23 cellular contexts compared by ENCODE assay signal in the genomic region with DNA sequence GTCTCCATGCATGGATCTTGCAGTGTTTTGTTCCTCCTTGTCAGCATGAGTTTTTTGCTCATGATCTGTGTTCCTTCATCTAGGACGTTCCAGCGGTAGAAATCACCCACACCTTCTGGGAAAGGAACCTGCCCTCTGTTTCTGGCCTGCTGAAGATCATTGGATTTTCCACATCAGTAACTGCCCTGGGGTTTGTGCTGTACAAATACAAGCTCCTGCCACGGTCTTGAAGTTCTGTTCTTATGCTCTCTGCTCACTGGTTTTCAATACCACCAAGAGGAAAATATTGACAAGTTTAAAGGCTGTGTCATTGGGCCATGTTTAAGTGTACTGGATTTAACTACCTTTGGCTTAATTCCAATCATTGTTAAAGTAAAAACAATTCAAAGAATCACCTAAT.
"Had no signal": no experiment of that assay in that cellular context is flagged by ENCODE, and none has a peak within 500 bp of the region (broad histone marks: within the 10 kb centered on the region; RNA-seq: fewer than 3 reads in every experiment).

No MANE protein-coding gene starts in this region.

- H3K4me3 ChIP-seq: left lung, lower lobe of right lung, prostate gland, spleen, thoracic aorta had no signal

- DNase-seq: effector memory CD8-positive, alpha-beta T cell; erythroblast; foreskin keratinocyte; immature natural killer cell; kidney glomerular epithelial cell; left lung; lower lobe of right lung; mesenchymal stem cell; midbrain; occipital lobe; retina; spleen; stimulated activated CD4-positive, alpha-beta T cell treated with anti-CD3 and anti-CD28 coated beads, Interleukin-15, amount 100 ng/mL, for 24 hours; stimulated activated CD4-positive, alpha-beta T cell treated with anti-CD3 and anti-CD28 coated beads, Interleukin-1b, Interleukin-23, amount 100 ng/mL, for 48 hours; stimulated activated CD4-positive, alpha-beta T cell treated with anti-CD3 and anti-CD28 coated beads, Interleukin-4, amount 100 ng/mL, for 24 hours; stimulated activated naive CD8-positive, alpha-beta T cell treated with anti-CD3 and anti-CD28 coated beads, Interleukin-15, amount 100 ng/mL, for 72 hours; substantia nigra had no signal

- ATAC-seq: effector memory CD8-positive, alpha-beta T cell; foreskin keratinocyte; left lung; lower lobe of right lung; natural killer cell treated with Interleukin-12 subunit alpha and Interleukin-12 subunit beta and Interleukin-15 and Interleukin-18, amount 100 ng/mL, for 72 hours; sciatic nerve; stimulated activated memory B cell treated with anti-CD40 and anti-IgM and Interleukin-4, amounts not matched to agents 10 μg/mL and 1 μg/mL and 100 μg/mL, for 72 hours; stimulated activated naive CD8-positive, alpha-beta T cell treated with anti-CD3 and anti-CD28 coated beads, Interleukin-15, amount 100 ng/mL, for 72 hours had no signal

- H3K27ac ChIP-seq: foreskin keratinocyte, parathyroid adenoma, prostate gland, spleen, thoracic aorta had no signal

- H3K4me1 ChIP-seq: foreskin keratinocyte, prostate gland, spleen had no signal

- H3K36me3 ChIP-seq: prostate gland, spleen had no signal

- H3K27me3 ChIP-seq: foreskin keratinocyte, left lung, spleen had no signal

- H3K9me3 ChIP-seq: left lung, lower lobe of right lung, prostate gland, spleen, thoracic aorta had no signal
